19 cellular contexts compared by ENCODE assay signal in the genomic region with DNA sequence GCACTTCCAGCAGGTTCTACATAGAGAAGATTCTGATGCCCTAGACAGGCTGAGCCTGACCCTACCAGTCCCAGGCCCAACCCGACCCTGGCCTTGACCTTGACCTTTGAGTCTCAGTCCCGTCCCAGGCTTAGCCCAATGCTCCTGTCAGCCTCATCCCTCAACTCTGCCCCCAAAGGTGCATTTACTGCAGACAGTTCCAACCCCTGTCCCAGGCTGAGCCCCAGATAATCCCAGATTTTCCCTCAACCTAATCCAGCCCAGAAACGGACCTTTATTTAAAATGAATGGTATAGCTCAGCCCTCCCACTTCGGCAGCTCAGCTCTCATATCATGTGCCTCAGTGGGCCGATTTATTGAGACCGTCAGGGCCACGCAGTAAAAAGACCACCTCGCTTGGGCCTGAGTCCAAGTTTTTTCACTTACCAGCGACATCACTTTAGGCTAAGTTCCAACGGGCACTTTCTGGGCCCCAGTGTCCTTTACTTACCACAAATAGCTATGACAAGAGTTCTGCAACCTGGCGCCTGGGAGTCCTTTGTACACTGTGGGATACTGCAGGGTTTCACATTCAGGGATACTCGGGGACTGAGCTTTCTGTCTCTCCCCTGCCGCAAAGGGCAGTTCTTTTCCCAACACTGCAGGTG.
"Had no signal": no experiment of that assay in that cellular context is flagged by ENCODE, and none has a peak within 500 bp of the region (broad histone marks: within the 10 kb centered on the region; RNA-seq: fewer than 3 reads in every experiment).

No MANE protein-coding gene starts in this region.

- H3K36me3 Mint-ChIP-seq: naive thymus-derived CD4-positive, alpha-beta T cell; stimulated activated naive B cell treated with anti-CD40 and anti-IgM and Interleukin-4, amounts not matched to agents 10 μg/mL and 1 μg/mL and 100 μg/mL, for 72 hours had no signal

- H3K4me3 Mint-ChIP-seq: naive thymus-derived CD4-positive, alpha-beta T cell; stimulated activated naive B cell treated with anti-CD40 and anti-IgM and Interleukin-4, amounts not matched to agents 10 μg/mL and 1 μg/mL and 100 μg/mL, for 72 hours; stimulated activated naive CD8-positive, alpha-beta T cell treated with anti-CD3 and anti-CD28 coated beads, Interleukin-15, amount 100 ng/mL, for 72 hours had no signal

- H3K9me3 ChIP-seq: esophagus muscularis mucosa, gastrocnemius medialis, heart right ventricle, neutrophil, psoas muscle, right lobe of liver, spleen, testis had no signal

- H3K4me1 Mint-ChIP-seq: naive thymus-derived CD4-positive, alpha-beta T cell; stimulated activated naive B cell treated with anti-CD40 and anti-IgM and Interleukin-4, amounts not matched to agents 10 μg/mL and 1 μg/mL and 100 μg/mL, for 72 hours; stimulated activated naive CD8-positive, alpha-beta T cell treated with anti-CD3 and anti-CD28 coated beads, Interleukin-15, amount 100 ng/mL, for 72 hours had no signal

- H3K4me1 ChIP-seq: esophagus muscularis mucosa, gastrocnemius medialis, heart right ventricle, psoas muscle, right lobe of liver, testis, tibial nerve had no signal

- H3K27ac ChIP-seq: epithelial cell of prostate, esophagus muscularis mucosa, gastrocnemius medialis, heart right ventricle, neutrophil, psoas muscle, right lobe of liver, spleen, testis, tibial nerve had no signal

- H3K36me3 ChIP-seq: esophagus muscularis mucosa, gastrocnemius medialis, heart right ventricle, neutrophil, right lobe of liver, spleen, tibial nerve had no signal

- H3K4me3 ChIP-seq: esophagus muscularis mucosa, gastrocnemius medialis, heart right ventricle, psoas muscle, right lobe of liver, spleen, testis, tibial nerve had no signal

- H3K27ac Mint-ChIP-seq: naive thymus-derived CD4-positive, alpha-beta T cell; stimulated activated naive B cell treated with anti-CD40 and anti-IgM and Interleukin-4, amounts not matched to agents 10 μg/mL and 1 μg/mL and 100 μg/mL, for 72 hours; stimulated activated naive CD8-positive, alpha-beta T cell treated with anti-CD3 and anti-CD28 coated beads, Interleukin-15, amount 100 ng/mL, for 72 hours had no signal

- DNase-seq: effector memory CD4-positive, alpha-beta T cell; gastrocnemius medialis; heart right ventricle; kidney glomerular epithelial cell; mesendoderm; naive thymus-derived CD4-positive, alpha-beta T cell; psoas muscle; right lobe of liver; spleen; stimulated activated CD4-positive, alpha-beta T cell treated with anti-CD3 and anti-CD28 coated beads, Interleukin-15, amount 100 ng/mL, for 24 hours; stimulated activated CD4-positive, alpha-beta T cell treated with anti-CD3 and anti-CD28 coated beads, Interleukin-1b, Interleukin-23, amount 100 ng/mL, for 48 hours; stimulated activated CD4-positive, alpha-beta T cell treated with anti-CD3 and anti-CD28 coated beads, Interleukin-4, amount 100 ng/mL, for 24 hours; stimulated activated naive B cell treated with anti-CD40 and anti-IgM and Interleukin-4, amounts not matched to agents 10 μg/mL and 1 μg/mL and 100 μg/mL, for 72 hours; stimulated activated naive CD8-positive, alpha-beta T cell treated with anti-CD3 and anti-CD28 coated beads, Interleukin-15, amount 100 ng/mL, for 72 hours; testis had no signal

- ATAC-seq: gastrocnemius medialis; heart right ventricle; naive thymus-derived CD4-positive, alpha-beta T cell; psoas muscle; right lobe of liver; stimulated activated naive B cell treated with anti-CD40 and anti-IgM and Interleukin-4, amounts not matched to agents 10 μg/mL and 1 μg/mL and 100 μg/mL, for 72 hours; stimulated activated naive CD8-positive, alpha-beta T cell treated with anti-CD3 and anti-CD28 coated beads, Interleukin-15, amount 100 ng/mL, for 72 hours had no signal

- H3K9me3 Mint-ChIP-seq: stimulated activated naive CD8-positive, alpha-beta T cell treated with anti-CD3 and anti-CD28 coated beads, Interleukin-15, amount 100 ng/mL, for 72 hours had no signal

- H3K27me3 ChIP-seq: gastrocnemius medialis, neutrophil, right lobe of liver, testis, tibial nerve had no signal
